In the genomic region with DNA sequence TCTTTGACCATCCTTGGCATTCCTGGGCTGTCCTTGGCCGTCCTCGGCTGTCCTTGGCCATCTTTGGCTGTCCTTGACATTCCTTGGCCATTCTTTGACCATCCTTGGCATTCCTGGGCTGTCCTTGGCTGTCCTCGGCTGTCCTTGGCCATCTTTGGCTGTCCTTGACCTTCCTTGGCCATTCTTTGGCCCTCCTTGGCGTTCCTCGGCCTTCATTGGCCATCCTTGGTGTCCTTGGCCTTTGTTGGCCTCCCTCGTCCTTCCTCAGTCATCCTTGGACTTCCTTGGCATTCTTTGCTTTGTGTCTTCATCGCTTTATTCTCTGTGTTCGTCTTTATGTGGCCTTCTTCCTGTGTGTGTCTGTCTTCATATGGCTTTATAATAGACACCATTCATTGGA, we compare ENCODE assay signal across 22 cellular contexts.
"Had no signal": no experiment of that assay in that cellular context is flagged by ENCODE, and none has a peak within 500 bp of the region (broad histone marks: within the 10 kb centered on the region; RNA-seq: fewer than 3 reads in every experiment).

No MANE protein-coding gene starts in this region.

- H3K27me3 ChIP-seq: esophagus squamous epithelium, left lung, neural progenitor cell, right lobe of liver, testis, tibial artery, upper lobe of left lung had no signal

- DNase-seq: cortex of kidney; effector memory CD8-positive, alpha-beta T cell; erythroblast; esophagus squamous epithelium; left lung; mesenchymal stem cell; midbrain; naive thymus-derived CD4-positive, alpha-beta T cell; stimulated activated CD4-positive, alpha-beta T cell treated with anti-CD3 and anti-CD28 coated beads, Interleukin-4, amount 100 ng/mL, for 4 hours; stimulated activated naive CD8-positive, alpha-beta T cell treated with anti-CD3 and anti-CD28 coated beads, Interleukin-15, Interleukin-2, amounts not matched to agents 100 U/mL and 50 U/mL, for 24 hours; substantia nigra; testis; tibial artery; upper lobe of left lung had no signal

- ATAC-seq: effector memory CD8-positive, alpha-beta T cell; left lung; naive thymus-derived CD4-positive, alpha-beta T cell; right lobe of liver; stimulated activated memory B cell treated with anti-CD40 and anti-IgM and Interleukin-4, amounts not matched to agents 10 μg/mL and 1 μg/mL and 100 μg/mL, for 72 hours; stimulated activated naive CD8-positive, alpha-beta T cell treated with anti-CD3 and anti-CD28 coated beads, Interleukin-15, Interleukin-2, amounts not matched to agents 100 U/mL and 50 U/mL, for 24 hours had no signal

- FAIRE-seq: endometrium, frontal cortex, keratinocyte, urothelium cell line had no signal

- H3K4me3 ChIP-seq: esophagus squamous epithelium, left lung, neural progenitor cell, right lobe of liver, smooth muscle cell, testis, tibial artery, upper lobe of left lung had no signal
